13 cellular contexts compared by ENCODE assay signal in genomic region chr12:48004941-48005749, GRCh38. TPM values are rescaled to one million over a fixed set of nuclear protein-coding genes. Genes with fewer than 3 reads are reported as not detected.
DNase-seq lines count a peak whose midpoint lies in the region; ATAC-seq and TF ChIP-seq lines count a peak whose summit lies in the region.
"Had no signal": no experiment of that assay in that cellular context is flagged by ENCODE, and none has a peak within 500 bp of the region (broad histone marks: within the 10 kb centered on the region; RNA-seq: fewer than 3 reads in every experiment).

No MANE protein-coding gene starts in this region.

- H3K27me3 Mint-ChIP-seq in T-cell = peaks cover 79 to 90% of the 10 kb centered on the region in 2 donors

- no peak overlapping the region for H3K27ac ChIP-seq in spleen
- H3K27ac ChIP-seq: ovary had no signal

- 35 to 53% (median 39%) methylated on average over 29 to 31 of the region's 31 CpGs for WGBS in spleen, 5 donors

- ATAC-seq in activated CD4-positive, CD25-positive, alpha-beta regulatory T cell treated with anti-CD3 and anti-CD28 coated beads, Interleukin-2, amount 50 U/mL, for 24 hours = no peak
- ATAC-seq in T-cell (replicated peaks in 1 of 4) (no peak), GM21423 (IDR thresholded peaks at IDR 0.05; ENCODE audit: unreplicated experiment) (no peak)
- ATAC-seq: esophagus mucosa had no signal

- peaks cover 31 to 41% (median 37%) of the 10 kb centered on the region in 3 donors for H3K4me1 Mint-ChIP-seq in T-cell

- POLR2A ChIA-PET in T-cell (lab: Charles Lee) = no interaction called here

- CTCF ChIA-PET in T-cell (lab: Charles Lee) = no interaction called here

- peaks cover 20 to 98% (median 60%) of the 10 kb centered on the region in 7 donors for H3K27me3 ChIP-seq in spleen (replicated peaks in 1 of 7)

- intact Hi-C loops in spleen (cut with DNase I; ENCODE audit: low total_unique reads) = no loop called here

- H3K4me3 ChIP-seq in iPS-18c (ENCODE audit: insufficient read depth, low read depth, low read length) (peak overlapping the region; percentile 42), spleen (peak overlapping the region in 5 of 8 donors; percentile 32 to 67 (median 41))

- H3K36me3 ChIP-seq in spleen = no peaks in the 10 kb centered on the region
- H3K36me3 ChIP-seq: ovary had no signal

- peak overlapping the region; percentile 44 to 85 (median 63) for H3K4me3 Mint-ChIP-seq in T-cell

- no peak overlapping the region for H3K27ac Mint-ChIP-seq in T-cell

- H3K9me3 ChIP-seq in iPS-18c (ENCODE audit: control insufficient read depth, insufficient read depth, low read length) (no peaks in the 10 kb centered on the region), spleen (no peaks in the 10 kb centered on the region)
- H3K9me3 ChIP-seq: ovary had no signal

- no peaks in the 10 kb centered on the region for H3K36me3 Mint-ChIP-seq in T-cell

- H3K4me1 ChIP-seq in spleen = peaks cover 38 to 49% (median 46%) of the 10 kb centered on the region in 6 donors

- TF ChIP-seq CTCF in spleen (IDR thresholded peaks at IDR 0.05 in 8 of 11, conservative IDR thresholded peaks at IDR 0.05 in 3 of 11) = no peak

- no peak for TF ChIP-seq POLR2A in spleen (IDR thresholded peaks at IDR 0.05)

- DNase-seq in activated CD4-positive, CD25-positive, alpha-beta regulatory T cell treated with anti-CD3 and anti-CD28 coated beads, Interleukin-2, amount 50 U/mL, for 72 hours = peak; percentile 25
- DNase-seq in T-cell (no peak), spleen (no peak), HuH-7 (ENCODE audit: low spot score) (no peak)
- DNase-seq in stimulated activated CD4-positive, alpha-beta T cell treated with anti-CD3 and anti-CD28 coated beads, Interleukin-2, amount 100 ng/mL, for 24 hours = no peak
- DNase-seq: EL; NCI-H2029 treated with DMSO at 0.1 percent for 48 hours; ovary; stimulated activated CD4-positive, alpha-beta T cell treated with anti-CD3 and anti-CD28 coated beads, Interleukin-1b, Interleukin-23, amount 100 ng/mL, for 48 hours had no signal

- no peaks in the 10 kb centered on the region for H3K9me3 Mint-ChIP-seq in T-cell

RNA-seq across cellular contexts. Expression of gene COL2A1, which starts 0.9 kb away (rescaled TPM):
- total RNA-seq in T-cell = not detected
- under 1 TPM in 3 of 7 donors, not detected in 4; 0.37 to 0.49 (median 0.47) TPM for total RNA-seq in spleen
- not detected for polyA plus RNA-seq in spleen
- total RNA-seq: esophagus mucosa had no signal

RNA-seq across cellular contexts. Expression of gene TMEM106C, which starts 41.7 kb away (rescaled TPM):
- total RNA-seq in T-cell = 10 to 100 TPM; 25.8 to 36.5 (median 31.3) TPM
- 100 to 1,000 TPM in 4 of 7 donors, 10 to 100 TPM in 3; 37.6 to 124 (median 109) TPM for total RNA-seq in spleen
- 10 to 100 TPM; 30.1 to 49.1 (median 40.2) TPM for polyA plus RNA-seq in spleen
